ENCODE assay signal across 23 cellular contexts in the genomic region with DNA sequence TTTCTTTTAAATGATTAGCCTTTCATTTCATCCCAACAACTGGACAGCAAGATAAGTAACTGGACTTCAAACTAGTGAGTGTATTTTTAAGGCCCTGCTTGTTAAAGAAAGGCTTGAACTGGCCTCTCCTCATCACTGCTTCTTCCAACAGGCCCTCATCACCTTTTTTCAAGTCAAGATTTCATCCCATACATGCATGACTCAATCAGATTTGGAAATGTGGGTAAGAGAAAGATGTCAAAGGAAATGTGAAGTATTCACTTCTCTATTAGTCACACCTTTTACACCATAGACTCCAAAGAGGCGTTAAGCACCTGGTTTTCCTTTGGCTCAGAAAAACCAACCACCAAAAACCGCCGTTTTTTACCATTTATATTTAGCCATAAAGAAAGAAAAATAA. TPM values are rescaled to one million over a fixed set of nuclear protein-coding genes. Genes with fewer than 3 reads are reported as not detected.
DNase-seq lines count a peak whose midpoint lies in the region; ATAC-seq, FAIRE-seq and TF ChIP-seq lines count a peak whose summit lies in the region.
"Had no signal": no experiment of that assay in that cellular context is flagged by ENCODE, and none has a peak within 500 bp of the region (broad histone marks: within the 10 kb centered on the region; RNA-seq: fewer than 3 reads in every experiment).

No MANE protein-coding gene starts in this region.

- peaks cover 53% of the 10 kb centered on the region for H3K4me1 Mint-ChIP-seq in activated naive CD4-positive, alpha-beta T cell treated with anti-CD3 and anti-CD28 coated beads for 36 hours (ENCODE audit: low read depth)
- peaks cover 70% of the 10 kb centered on the region for H3K4me1 Mint-ChIP-seq in stimulated activated naive CD8-positive, alpha-beta T cell treated with anti-CD3 and anti-CD28 coated beads, Interleukin-15, Interleukin-2, amounts not matched to agents 100 ng/mL and 50 ng/mL, for 24 hours (ENCODE audit: low read depth)

- no peak for ATAC-seq in HG03196 (IDR thresholded peaks at IDR 0.05; ENCODE audit: unreplicated experiment)

- peaks cover 34% of the 10 kb centered on the region for H3K27me3 ChIP-seq in bronchial epithelial cell (ENCODE audit: control insufficient read depth, insufficient read depth, low read length)
- H3K27me3 ChIP-seq: SJSA1 had no signal

- peak; percentile 35 for DNase-seq in activated naive CD4-positive, alpha-beta T cell treated with anti-CD3 and anti-CD28 coated beads for 36 hours
- DNase-seq in activated naive CD4-positive, alpha-beta T cell treated with Interleukin-2 at 50 U/mL for 16 hours: no peak
- DNase-seq in RWPE1 (ENCODE audit: low spot score) (peak; percentile 34), bronchial epithelial cell (ENCODE audit: low read depth) (peak; percentile 74)
- DNase-seq in stimulated activated CD4-positive, alpha-beta T cell treated with anti-CD3 and anti-CD28 coated beads, Interleukin-12 subunit alpha, Interleukin-12 subunit beta, amount 100 ng/mL, for 4 hours: no peak
- DNase-seq: activated CD4-positive, alpha-beta T cell treated with anti-CD3 and anti-CD28 coated beads for 48 hours; activated CD8-positive, alpha-beta memory T cell treated with anti-CD3 and anti-CD28 coated beads, Interleukin-2, amount 50 U/mL, for 48 hours; activated naive CD8-positive, alpha-beta T cell treated with anti-CD3 and anti-CD28 coated beads, Interleukin-2, amount 10 ng/mL, durations not matched to agents 7 days and 5 days; C1 segment of cervical spinal cord; Caco-2; DMS79 treated with DMSO at 0.1 percent for 48 hours; H9; Kasumi-1; kidney glomerular epithelial cell; NCI-H1092; NCI-H187 treated with DMSO at 0.1 percent for 48 hours; NCI-H2227 treated with DMSO at 0.1 percent for 48 hours had no signal

- intact Hi-C loops in activated naive CD4-positive, alpha-beta T cell treated with anti-CD3 and anti-CD28 coated beads for 36 hours (cut with micrococcal nuclease): loop anchor here (1.0 to 2.0 kb wide), 5 partner anchors 15 to 185 kb away; partner anchors contain the start of gene STX17

- no peak overlapping the region for H3K27ac Mint-ChIP-seq in activated naive CD4-positive, alpha-beta T cell treated with anti-CD3 and anti-CD28 coated beads for 36 hours
- peak overlapping the region; percentile 99 for H3K27ac Mint-ChIP-seq in stimulated activated naive CD8-positive, alpha-beta T cell treated with anti-CD3 and anti-CD28 coated beads, Interleukin-15, Interleukin-2, amounts not matched to agents 100 ng/mL and 50 ng/mL, for 24 hours
- H3K27ac Mint-ChIP-seq: activated naive CD8-positive, alpha-beta T cell treated with anti-CD3 and anti-CD28 coated beads, Interleukin-2, amount 10 ng/mL, durations not matched to agents 7 days and 5 days; H9 had no signal

- no peak overlapping the region for H3K27ac ChIP-seq in RWPE1
- H3K27ac ChIP-seq: prostate gland, SJSA1 had no signal

- no peak overlapping the region for H3K4me3 Mint-ChIP-seq in activated naive CD4-positive, alpha-beta T cell treated with anti-CD3 and anti-CD28 coated beads for 36 hours
- H3K4me3 Mint-ChIP-seq in stimulated activated naive CD8-positive, alpha-beta T cell treated with anti-CD3 and anti-CD28 coated beads, Interleukin-15, Interleukin-2, amounts not matched to agents 100 ng/mL and 50 ng/mL, for 24 hours: peak overlapping the region; percentile 100

- peaks cover 28% of the 10 kb centered on the region for H3K36me3 Mint-ChIP-seq in activated naive CD4-positive, alpha-beta T cell treated with anti-CD3 and anti-CD28 coated beads for 36 hours (ENCODE audit: low read depth)
- peaks cover 86% of the 10 kb centered on the region for H3K36me3 Mint-ChIP-seq in stimulated activated naive CD8-positive, alpha-beta T cell treated with anti-CD3 and anti-CD28 coated beads, Interleukin-15, Interleukin-2, amounts not matched to agents 100 ng/mL and 50 ng/mL, for 24 hours (ENCODE audit: low read depth)

- CTCF ChIA-PET in activated naive CD4-positive, alpha-beta T cell treated with anti-CD3 and anti-CD28 coated beads for 36 hours (lab: Charles Lee): interaction anchor here (1.2 kb wide), 1 partner anchor 29 kb away, joined by 3 read pairs; no protein-coding TSS in a partner anchor
- CTCF ChIA-PET in RWPE1 (lab: Yijun Ruan, JAX): interaction anchor here (0.6 kb wide), 1 partner anchor 487 kb away, joined by 4 read pairs; no protein-coding TSS in a partner anchor

- POLR2A ChIA-PET in RWPE1 (lab: Yijun Ruan, JAX; ENCODE audit: low non-redundant PET): no interaction called here

- peaks cover 33% of the 10 kb centered on the region for H3K27me3 Mint-ChIP-seq in activated naive CD4-positive, alpha-beta T cell treated with anti-CD3 and anti-CD28 coated beads for 36 hours (ENCODE audit: low read depth)
- H3K27me3 Mint-ChIP-seq in stimulated activated naive CD8-positive, alpha-beta T cell treated with anti-CD3 and anti-CD28 coated beads, Interleukin-15, Interleukin-2, amounts not matched to agents 100 ng/mL and 50 ng/mL, for 24 hours: peaks cover 22% of the 10 kb centered on the region

- no peaks in the 10 kb centered on the region for H3K36me3 ChIP-seq in bronchial epithelial cell (ENCODE audit: control insufficient read depth, insufficient read depth, low read length)
- H3K36me3 ChIP-seq: prostate gland, SJSA1 had no signal

- H3K9me3 Mint-ChIP-seq in activated naive CD4-positive, alpha-beta T cell treated with anti-CD3 and anti-CD28 coated beads for 36 hours: no peaks in the 10 kb centered on the region
- H3K9me3 Mint-ChIP-seq in stimulated activated naive CD8-positive, alpha-beta T cell treated with anti-CD3 and anti-CD28 coated beads, Interleukin-15, Interleukin-2, amounts not matched to agents 100 ng/mL and 50 ng/mL, for 24 hours: no peaks in the 10 kb centered on the region
- H3K9me3 Mint-ChIP-seq: activated naive CD8-positive, alpha-beta T cell treated with anti-CD3 and anti-CD28 coated beads, Interleukin-2, amount 10 ng/mL, durations not matched to agents 7 days and 5 days had no signal

- TF ChIP-seq CTCF in RWPE1 (conservative IDR thresholded peaks at IDR 0.05; ENCODE audit: low read depth): no peak
- TF ChIP-seq CTCF in bronchial epithelial cell (IDR thresholded peaks at IDR 0.05; ENCODE audit: insufficient read depth, low read length, severe bottlenecking): no peak

- no peak overlapping the region for H3K4me3 ChIP-seq in bronchial epithelial cell (ENCODE audit: low read depth, low read length)
- H3K4me3 ChIP-seq: prostate gland, SJSA1 had no signal

- FAIRE-seq in bronchial epithelial cell (lab: Jason Lieb, UNC): no peak
- FAIRE-seq: endothelial cell of umbilical vein, urothelium cell line had no signal

RNA-seq across cellular contexts. Expression of gene NR4A3, which starts 4.9 kb away (rescaled TPM):
- total RNA-seq in activated naive CD4-positive, alpha-beta T cell treated with anti-CD3 and anti-CD28 coated beads for 36 hours: 1 to 10 TPM; 3.8 to 4.2 TPM
- not detected in 2 replicates for total RNA-seq in bronchial epithelial cell

Comparison
In these comparisons a context has a peak if more than half of its experiments do, and no peak if none do; other contexts are left out.
1. DNase-seq: peak in activated naive CD4-positive, alpha-beta T cell treated with anti-CD3 and anti-CD28 coated beads for 36 hours (single experiment), RWPE1 (single experiment) and bronchial epithelial cell (single experiment); none in activated naive CD4-positive, alpha-beta T cell treated with Interleukin-2 at 50 U/mL for 16 hours (single experiment) and stimulated activated CD4-positive, alpha-beta T cell treated with anti-CD3 and anti-CD28 coated beads, Interleukin-12 subunit alpha, Interleukin-12 subunit beta, amount 100 ng/mL, for 4 hours (single experiment).